10 cellular contexts compared by ENCODE assay signal in the genomic region with DNA sequence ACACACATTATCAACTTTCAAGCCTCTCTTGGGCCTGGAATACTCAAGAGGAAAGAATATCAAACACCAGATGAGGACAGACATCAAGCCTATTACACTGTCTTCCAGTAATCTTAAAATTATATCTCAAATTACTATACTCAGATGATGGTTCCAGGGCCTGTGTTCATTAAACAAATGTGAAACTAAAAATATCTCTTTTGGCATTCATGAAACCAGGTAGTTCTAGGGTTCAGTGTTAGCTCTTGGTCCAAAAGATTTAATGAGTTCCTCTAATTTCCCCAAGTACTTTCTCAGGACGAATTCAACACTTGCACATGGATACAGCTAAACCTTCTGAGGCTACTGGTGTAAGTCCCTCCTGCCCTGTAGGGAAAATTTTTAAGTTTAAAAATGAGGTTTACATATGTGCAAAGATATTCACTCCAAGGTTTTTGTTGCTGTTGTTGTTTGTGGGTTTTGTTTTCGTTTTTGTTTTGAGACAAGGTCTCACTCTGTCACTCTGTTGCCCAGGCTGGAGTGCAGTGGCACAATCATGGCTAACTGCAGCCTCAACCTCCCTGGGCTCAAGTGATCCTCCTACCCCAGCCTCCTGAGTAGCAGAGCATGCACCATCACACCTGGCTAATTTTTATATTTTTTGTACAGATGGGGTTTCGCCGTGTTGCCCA.
"Had no signal": no experiment of that assay in that cellular context is flagged by ENCODE, and none has a peak within 500 bp of the region (broad histone marks: within the 10 kb centered on the region; RNA-seq: fewer than 3 reads in every experiment).

No MANE protein-coding gene starts in this region.

- DNase-seq: H9, HCEC 1CT, Kasumi-1, KG1 had no signal

- FAIRE-seq: H1, H54, HepG2, K562 had no signal

- H3K4me3 ChIP-seq: GM23338, K562 had no signal

- ATAC-seq: GM23338, HepG2, K562 had no signal

- H3K27ac ChIP-seq: HL-60 had no signal

- H3K4me2 ChIP-seq: GM23338 had no signal

- H2AFZ ChIP-seq: GM23338 had no signal
